1 cellular context compared by ENCODE assay signal in the genomic region with DNA sequence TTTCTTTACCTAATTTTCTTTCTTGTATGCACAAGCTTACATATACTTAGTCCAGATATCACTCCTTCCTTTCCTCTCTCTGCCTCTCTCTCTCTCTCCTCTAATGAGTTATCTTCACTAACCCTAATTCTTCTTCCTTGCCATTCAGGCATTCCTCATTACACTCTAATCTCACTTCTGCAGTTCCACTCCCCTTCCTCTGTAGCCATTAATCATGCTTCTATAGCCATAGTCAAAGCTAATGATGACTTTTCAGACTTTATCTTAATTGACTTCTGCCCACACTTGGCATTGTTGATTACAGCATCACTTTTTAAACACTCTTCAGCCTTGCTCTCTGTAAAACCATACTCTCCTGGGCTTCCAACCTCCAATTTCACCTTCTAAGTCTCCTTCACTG.
A peak's percentile ranks its signal among the peaks of the same experiment; 100 is the strongest.
TF ChIP-seq lines count a peak whose summit lies in the region.

No MANE protein-coding gene starts in this region.

TF ChIP-seq in K562, 482 proteins besides CTCF, POLR2A, EP300 and RAD21 (continued from another document and continues in another):
- no peak for TF ChIP-seq ZFP91 (CRISPR knock-in tag; IDR thresholded peaks at IDR 0.05)
- no peak for TF ChIP-seq SNAPC5 (CRISPR knock-in tag; IDR thresholded peaks at IDR 0.05)
- TF ChIP-seq GTF3C2 (IDR thresholded peaks at IDR 0.05; ENCODE audit: borderline replicate concordance, extremely low read depth, insufficient read length), result no peak
- TF ChIP-seq, protein P1, sequence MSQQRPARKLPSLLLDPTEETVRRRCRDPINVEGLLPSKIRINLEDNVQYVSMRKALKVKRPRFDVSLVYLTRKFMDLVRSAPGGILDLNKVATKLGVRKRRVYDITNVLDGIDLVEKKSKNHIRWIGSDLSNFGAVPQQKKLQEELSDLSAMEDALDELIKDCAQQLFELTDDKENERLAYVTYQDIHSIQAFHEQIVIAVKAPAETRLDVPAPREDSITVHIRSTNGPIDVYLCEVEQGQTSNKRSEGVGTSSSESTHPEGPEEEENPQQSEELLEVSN (IDR thresholded peaks at IDR 0.05; ENCODE audit: borderline replicate concordance in 1 of 2, extremely low read depth in 1 of 2, insufficient read depth in 1 of 2, insufficient read length in 1 of 2, low read depth in 1 of 2, low read length in 1 of 2, poor library complexity in 1 of 2, severe bottlenecking in 1 of 2), result no peak
- peak; percentile 98 for TF ChIP-seq ETV1 (tag; conservative IDR thresholded peaks at IDR 0.05; ENCODE audit: low read depth)
- TF ChIP-seq ZNF124 (CRISPR knock-in tag; IDR thresholded peaks at IDR 0.05), result no peak
- TF ChIP-seq, protein P2, sequence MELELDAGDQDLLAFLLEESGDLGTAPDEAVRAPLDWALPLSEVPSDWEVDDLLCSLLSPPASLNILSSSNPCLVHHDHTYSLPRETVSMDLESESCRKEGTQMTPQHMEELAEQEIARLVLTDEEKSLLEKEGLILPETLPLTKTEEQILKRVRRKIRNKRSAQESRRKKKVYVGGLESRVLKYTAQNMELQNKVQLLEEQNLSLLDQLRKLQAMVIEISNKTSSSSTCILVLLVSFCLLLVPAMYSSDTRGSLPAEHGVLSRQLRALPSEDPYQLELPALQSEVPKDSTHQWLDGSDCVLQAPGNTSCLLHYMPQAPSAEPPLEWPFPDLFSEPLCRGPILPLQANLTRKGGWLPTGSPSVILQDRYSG (tag; conservative IDR thresholded peaks at IDR 0.05; ENCODE audit: low read depth), result no peak
- TF ChIP-seq TSC22D4 (tag; IDR thresholded peaks at IDR 0.05), result no peak
- no peak for TF ChIP-seq SIN3B (IDR thresholded peaks at IDR 0.05; ENCODE audit: low read depth)
- TF ChIP-seq RBM15 (IDR thresholded peaks at IDR 0.05; ENCODE audit: insufficient read depth, low read length), result no peak
- no peak for TF ChIP-seq RFX7 (CRISPR knock-in tag; IDR thresholded peaks at IDR 0.05)
- TF ChIP-seq ELK1 (CRISPR knock-in tag; IDR thresholded peaks at IDR 0.05), result no peak
- TF ChIP-seq, protein P3, sequence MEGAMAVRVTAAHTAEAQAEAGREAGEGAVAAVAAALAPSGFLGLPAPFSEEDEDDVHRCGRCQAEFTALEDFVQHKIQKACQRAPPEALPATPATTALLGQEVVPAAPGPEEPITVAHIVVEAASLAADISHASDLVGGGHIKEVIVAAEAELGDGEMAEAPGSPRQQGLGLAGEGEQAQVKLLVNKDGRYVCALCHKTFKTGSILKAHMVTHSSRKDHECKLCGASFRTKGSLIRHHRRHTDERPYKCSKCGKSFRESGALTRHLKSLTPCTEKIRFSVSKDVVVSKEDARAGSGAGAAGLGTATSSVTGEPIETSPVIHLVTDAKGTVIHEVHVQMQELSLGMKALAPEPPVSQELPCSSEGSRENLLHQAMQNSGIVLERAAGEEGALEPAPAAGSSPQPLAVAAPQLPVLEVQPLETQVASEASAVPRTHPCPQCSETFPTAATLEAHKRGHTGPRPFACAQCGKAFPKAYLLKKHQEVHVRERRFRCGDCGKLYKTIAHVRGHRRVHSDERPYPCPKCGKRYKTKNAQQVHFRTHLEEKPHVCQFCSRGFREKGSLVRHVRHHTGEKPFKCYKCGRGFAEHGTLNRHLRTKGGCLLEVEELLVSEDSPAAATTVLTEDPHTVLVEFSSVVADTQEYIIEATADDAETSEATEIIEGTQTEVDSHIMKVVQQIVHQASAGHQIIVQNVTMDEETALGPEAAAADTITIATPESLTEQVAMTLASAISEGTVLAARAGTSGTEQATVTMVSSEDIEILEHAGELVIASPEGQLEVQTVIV (CRISPR knock-in tag; IDR thresholded peaks at IDR 0.05; ENCODE audit: borderline replicate concordance), result no peak
- TF ChIP-seq KDM4B (IDR thresholded peaks at IDR 0.05; ENCODE audit: borderline replicate concordance in 2 of 2, low read depth in 1 of 2), result no peak
- TF ChIP-seq, protein P4, sequence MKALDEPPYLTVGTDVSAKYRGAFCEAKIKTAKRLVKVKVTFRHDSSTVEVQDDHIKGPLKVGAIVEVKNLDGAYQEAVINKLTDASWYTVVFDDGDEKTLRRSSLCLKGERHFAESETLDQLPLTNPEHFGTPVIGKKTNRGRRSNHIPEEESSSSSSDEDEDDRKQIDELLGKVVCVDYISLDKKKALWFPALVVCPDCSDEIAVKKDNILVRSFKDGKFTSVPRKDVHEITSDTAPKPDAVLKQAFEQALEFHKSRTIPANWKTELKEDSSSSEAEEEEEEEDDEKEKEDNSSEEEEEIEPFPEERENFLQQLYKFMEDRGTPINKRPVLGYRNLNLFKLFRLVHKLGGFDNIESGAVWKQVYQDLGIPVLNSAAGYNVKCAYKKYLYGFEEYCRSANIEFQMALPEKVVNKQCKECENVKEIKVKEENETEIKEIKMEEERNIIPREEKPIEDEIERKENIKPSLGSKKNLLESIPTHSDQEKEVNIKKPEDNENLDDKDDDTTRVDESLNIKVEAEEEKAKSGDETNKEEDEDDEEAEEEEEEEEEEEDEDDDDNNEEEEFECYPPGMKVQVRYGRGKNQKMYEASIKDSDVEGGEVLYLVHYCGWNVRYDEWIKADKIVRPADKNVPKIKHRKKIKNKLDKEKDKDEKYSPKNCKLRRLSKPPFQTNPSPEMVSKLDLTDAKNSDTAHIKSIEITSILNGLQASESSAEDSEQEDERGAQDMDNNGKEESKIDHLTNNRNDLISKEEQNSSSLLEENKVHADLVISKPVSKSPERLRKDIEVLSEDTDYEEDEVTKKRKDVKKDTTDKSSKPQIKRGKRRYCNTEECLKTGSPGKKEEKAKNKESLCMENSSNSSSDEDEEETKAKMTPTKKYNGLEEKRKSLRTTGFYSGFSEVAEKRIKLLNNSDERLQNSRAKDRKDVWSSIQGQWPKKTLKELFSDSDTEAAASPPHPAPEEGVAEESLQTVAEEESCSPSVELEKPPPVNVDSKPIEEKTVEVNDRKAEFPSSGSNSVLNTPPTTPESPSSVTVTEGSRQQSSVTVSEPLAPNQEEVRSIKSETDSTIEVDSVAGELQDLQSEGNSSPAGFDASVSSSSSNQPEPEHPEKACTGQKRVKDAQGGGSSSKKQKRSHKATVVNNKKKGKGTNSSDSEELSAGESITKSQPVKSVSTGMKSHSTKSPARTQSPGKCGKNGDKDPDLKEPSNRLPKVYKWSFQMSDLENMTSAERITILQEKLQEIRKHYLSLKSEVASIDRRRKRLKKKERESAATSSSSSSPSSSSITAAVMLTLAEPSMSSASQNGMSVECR (CRISPR knock-in tag; IDR thresholded peaks at IDR 0.05), result no peak
- no peak for TF ChIP-seq ARID2 (IDR thresholded peaks at IDR 0.05)
- no peak for TF ChIP-seq ZNF217 (CRISPR knock-in tag; IDR thresholded peaks at IDR 0.05)
- TF ChIP-seq FOXP1 (CRISPR knock-in tag; IDR thresholded peaks at IDR 0.05), result no peak
- no peak for TF ChIP-seq BRD4 (IDR thresholded peaks at IDR 0.05)
- TF ChIP-seq, protein P5, sequence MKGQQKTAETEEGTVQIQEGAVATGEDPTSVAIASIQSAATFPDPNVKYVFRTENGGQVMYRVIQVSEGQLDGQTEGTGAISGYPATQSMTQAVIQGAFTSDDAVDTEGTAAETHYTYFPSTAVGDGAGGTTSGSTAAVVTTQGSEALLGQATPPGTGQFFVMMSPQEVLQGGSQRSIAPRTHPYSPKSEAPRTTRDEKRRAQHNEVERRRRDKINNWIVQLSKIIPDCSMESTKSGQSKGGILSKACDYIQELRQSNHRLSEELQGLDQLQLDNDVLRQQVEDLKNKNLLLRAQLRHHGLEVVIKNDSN (CRISPR knock-in tag; IDR thresholded peaks at IDR 0.05), result no peak
- no peak for TF ChIP-seq NFRKB (IDR thresholded peaks at IDR 0.05; ENCODE audit: low read depth)
- TF ChIP-seq, protein P6, sequence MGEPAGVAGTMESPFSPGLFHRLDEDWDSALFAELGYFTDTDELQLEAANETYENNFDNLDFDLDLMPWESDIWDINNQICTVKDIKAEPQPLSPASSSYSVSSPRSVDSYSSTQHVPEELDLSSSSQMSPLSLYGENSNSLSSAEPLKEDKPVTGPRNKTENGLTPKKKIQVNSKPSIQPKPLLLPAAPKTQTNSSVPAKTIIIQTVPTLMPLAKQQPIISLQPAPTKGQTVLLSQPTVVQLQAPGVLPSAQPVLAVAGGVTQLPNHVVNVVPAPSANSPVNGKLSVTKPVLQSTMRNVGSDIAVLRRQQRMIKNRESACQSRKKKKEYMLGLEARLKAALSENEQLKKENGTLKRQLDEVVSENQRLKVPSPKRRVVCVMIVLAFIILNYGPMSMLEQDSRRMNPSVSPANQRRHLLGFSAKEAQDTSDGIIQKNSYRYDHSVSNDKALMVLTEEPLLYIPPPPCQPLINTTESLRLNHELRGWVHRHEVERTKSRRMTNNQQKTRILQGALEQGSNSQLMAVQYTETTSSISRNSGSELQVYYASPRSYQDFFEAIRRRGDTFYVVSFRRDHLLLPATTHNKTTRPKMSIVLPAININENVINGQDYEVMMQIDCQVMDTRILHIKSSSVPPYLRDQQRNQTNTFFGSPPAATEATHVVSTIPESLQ (CRISPR knock-in tag; IDR thresholded peaks at IDR 0.05), result no peak
- TF ChIP-seq, protein P7, sequence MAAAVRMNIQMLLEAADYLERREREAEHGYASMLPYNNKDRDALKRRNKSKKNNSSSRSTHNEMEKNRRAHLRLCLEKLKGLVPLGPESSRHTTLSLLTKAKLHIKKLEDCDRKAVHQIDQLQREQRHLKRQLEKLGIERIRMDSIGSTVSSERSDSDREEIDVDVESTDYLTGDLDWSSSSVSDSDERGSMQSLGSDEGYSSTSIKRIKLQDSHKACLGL (CRISPR knock-in tag; IDR thresholded peaks at IDR 0.05; ENCODE audit: borderline replicate concordance, poor library complexity, severe bottlenecking), result no peak
- no peak for TF ChIP-seq PCBP2 (IDR thresholded peaks at IDR 0.05; ENCODE audit: low read depth, low read length, poor library complexity, severe bottlenecking)
- TF ChIP-seq ZNF695 (CRISPR knock-in tag; IDR thresholded peaks at IDR 0.05), result no peak
- TF ChIP-seq ZNF224 (CRISPR knock-in tag; IDR thresholded peaks at IDR 0.05), result no peak
- TF ChIP-seq DACH1 (IDR thresholded peaks at IDR 0.05; ENCODE audit: partially characterized antibody), result peak; percentile 89
- no peak for TF ChIP-seq NR3C1 (CRISPR knock-in tag; IDR thresholded peaks at IDR 0.05)
- TF ChIP-seq HDAC6 (IDR thresholded peaks at IDR 0.05; ENCODE audit: low read depth, low read length), result no peak
- TF ChIP-seq TARDBP (IDR thresholded peaks at IDR 0.05), result no peak
- TF ChIP-seq SMARCB1 (IDR thresholded peaks at IDR 0.05; ENCODE audit: insufficient read length, low read depth), result no peak
- TF ChIP-seq, protein P8, sequence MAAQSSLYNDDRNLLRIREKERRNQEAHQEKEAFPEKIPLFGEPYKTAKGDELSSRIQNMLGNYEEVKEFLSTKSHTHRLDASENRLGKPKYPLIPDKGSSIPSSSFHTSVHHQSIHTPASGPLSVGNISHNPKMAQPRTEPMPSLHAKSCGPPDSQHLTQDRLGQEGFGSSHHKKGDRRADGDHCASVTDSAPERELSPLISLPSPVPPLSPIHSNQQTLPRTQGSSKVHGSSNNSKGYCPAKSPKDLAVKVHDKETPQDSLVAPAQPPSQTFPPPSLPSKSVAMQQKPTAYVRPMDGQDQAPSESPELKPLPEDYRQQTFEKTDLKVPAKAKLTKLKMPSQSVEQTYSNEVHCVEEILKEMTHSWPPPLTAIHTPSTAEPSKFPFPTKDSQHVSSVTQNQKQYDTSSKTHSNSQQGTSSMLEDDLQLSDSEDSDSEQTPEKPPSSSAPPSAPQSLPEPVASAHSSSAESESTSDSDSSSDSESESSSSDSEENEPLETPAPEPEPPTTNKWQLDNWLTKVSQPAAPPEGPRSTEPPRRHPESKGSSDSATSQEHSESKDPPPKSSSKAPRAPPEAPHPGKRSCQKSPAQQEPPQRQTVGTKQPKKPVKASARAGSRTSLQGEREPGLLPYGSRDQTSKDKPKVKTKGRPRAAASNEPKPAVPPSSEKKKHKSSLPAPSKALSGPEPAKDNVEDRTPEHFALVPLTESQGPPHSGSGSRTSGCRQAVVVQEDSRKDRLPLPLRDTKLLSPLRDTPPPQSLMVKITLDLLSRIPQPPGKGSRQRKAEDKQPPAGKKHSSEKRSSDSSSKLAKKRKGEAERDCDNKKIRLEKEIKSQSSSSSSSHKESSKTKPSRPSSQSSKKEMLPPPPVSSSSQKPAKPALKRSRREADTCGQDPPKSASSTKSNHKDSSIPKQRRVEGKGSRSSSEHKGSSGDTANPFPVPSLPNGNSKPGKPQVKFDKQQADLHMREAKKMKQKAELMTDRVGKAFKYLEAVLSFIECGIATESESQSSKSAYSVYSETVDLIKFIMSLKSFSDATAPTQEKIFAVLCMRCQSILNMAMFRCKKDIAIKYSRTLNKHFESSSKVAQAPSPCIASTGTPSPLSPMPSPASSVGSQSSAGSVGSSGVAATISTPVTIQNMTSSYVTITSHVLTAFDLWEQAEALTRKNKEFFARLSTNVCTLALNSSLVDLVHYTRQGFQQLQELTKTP (IDR thresholded peaks at IDR 0.05; ENCODE audit: low read depth in 1 of 2, partially characterized antibody in 2 of 2), result peak; percentile 48 to 53
